Comparison of ENCODE assay signal across 21 cellular contexts in the genomic region with DNA sequence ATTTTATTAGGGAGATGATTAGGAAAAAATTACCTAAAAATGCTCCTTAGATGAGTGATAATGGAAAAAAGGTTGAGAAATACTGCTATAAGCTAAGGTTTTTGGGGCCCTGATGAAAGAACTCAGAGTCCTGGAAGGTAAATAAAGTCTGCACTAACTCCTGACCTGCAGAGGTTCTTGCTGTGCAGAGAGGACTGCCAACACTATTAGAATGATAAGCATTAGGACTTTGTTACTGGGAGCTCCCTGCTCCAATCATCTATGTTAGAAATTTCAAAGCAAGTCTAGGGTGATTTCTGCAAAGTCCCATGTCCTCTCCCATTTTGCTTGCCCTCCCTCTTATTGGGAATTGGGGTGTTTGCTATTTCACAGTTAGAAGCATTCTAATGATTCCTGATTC.
"Had no signal": no experiment of that assay in that cellular context is flagged by ENCODE, and none has a peak within 500 bp of the region (broad histone marks: within the 10 kb centered on the region; RNA-seq: fewer than 3 reads in every experiment).

No MANE protein-coding gene starts in this region.

- H3K4me1 ChIP-seq: left lung, right atrium auricular region, transverse colon, upper lobe of left lung, vagina had no signal

- H3K36me3 ChIP-seq: heart left ventricle, left lung, ovary, right atrium auricular region, transverse colon, upper lobe of left lung, vagina had no signal

- FAIRE-seq: keratinocyte had no signal

- DNase-seq: heart left ventricle; kidney glomerular epithelial cell; left cardiac atrium; left lung; naive B cell; natural killer cell; nephron progenitor cell; ovary; right lobe of liver; stimulated activated CD4-positive, alpha-beta T cell treated with anti-CD3 and anti-CD28 coated beads, Interleukin-12 subunit alpha, Interleukin-12 subunit beta, amount 100 ng/mL, for 4 hours; stimulated activated CD4-positive, alpha-beta T cell treated with anti-CD3 and anti-CD28 coated beads, Interleukin-15, amount 100 ng/mL, for 24 hours; stimulated activated CD4-positive, alpha-beta T cell treated with anti-CD3 and anti-CD28 coated beads, Interleukin-2, amount 100 ng/mL, for 24 hours; stimulated activated CD4-positive, alpha-beta T cell treated with anti-CD3 and anti-CD28 coated beads, Interleukin-4, amount 100 ng/mL, for 1 hour; stimulated activated naive B cell treated with anti-CD40 and anti-IgM and Interleukin-4, amounts not matched to agents 10 μg/mL and 1 μg/mL and 100 μg/mL, for 72 hours; substantia nigra; transverse colon; upper lobe of left lung had no signal

- ATAC-seq: heart left ventricle; left cardiac atrium; left lung; natural killer cell; stimulated activated naive B cell treated with anti-CD40 and anti-IgM and Interleukin-4, amounts not matched to agents 10 μg/mL and 1 μg/mL and 100 μg/mL, for 72 hours had no signal

- H3K27me3 ChIP-seq: ovary, right atrium auricular region, right lobe of liver, upper lobe of left lung, vagina had no signal

- H3K9me3 ChIP-seq: left lung, ovary, right atrium auricular region, right lobe of liver, transverse colon, upper lobe of left lung, vagina had no signal

- H3K27ac ChIP-seq: heart left ventricle, left lung, ovary, right atrium auricular region, transverse colon, upper lobe of left lung, vagina had no signal

- H3K4me3 ChIP-seq: heart left ventricle, left lung, lung, ovary, right atrium auricular region, right lobe of liver, transverse colon, upper lobe of left lung, vagina had no signal
